Comparison of ENCODE assay signal across 9 cellular contexts in genomic region chr11:31813961-31814868, GRCh38. TPM values are rescaled to one million over a fixed set of nuclear protein-coding genes. Genes with fewer than 3 reads are reported as not detected.
DNase-seq lines count a peak whose midpoint lies in the region; ATAC-seq, FAIRE-seq and TF ChIP-seq lines count a peak whose summit lies in the region.
"Had no signal": no experiment of that assay in that cellular context is flagged by ENCODE, and none has a peak within 500 bp of the region (broad histone marks: within the 10 kb centered on the region; RNA-seq: fewer than 3 reads in every experiment).

No MANE protein-coding gene starts in this region.

- H3K36me3 ChIP-seq in endothelial cell of umbilical vein (ENCODE audit: control insufficient read depth in 2 of 2, extremely low read depth in 1 of 2, insufficient read depth in 2 of 2, low read length in 2 of 2) (no peaks in the 10 kb centered on the region), psoas muscle (ENCODE audit: insufficient read depth in 1 of 2, low read depth in 1 of 2) (no peaks in the 10 kb centered on the region)
- H3K36me3 ChIP-seq: Peyer's patch had no signal

- H3K27me3 ChIP-seq in endothelial cell of umbilical vein (ENCODE audit: control insufficient read depth in 2 of 2, insufficient read depth in 2 of 2, low read length in 2 of 2) (peaks cover 89 to 99% of the 10 kb centered on the region in 2 experiments), psoas muscle (ENCODE audit: insufficient read depth in 3 of 3, low read length in 2 of 3) (peaks cover 0 to 98% (median 85%) of the 10 kb centered on the region in 3 donors)

- no peak for TF ChIP-seq POLR2A in endothelial cell of umbilical vein (IDR thresholded peaks at IDR 0.05; ENCODE audit: low read depth, low read length)

- H3K9me3 ChIP-seq in endothelial cell of umbilical vein (replicated peaks; ENCODE audit: control insufficient read depth, insufficient read depth, low read length) (no peaks in the 10 kb centered on the region), psoas muscle (no peaks in the 10 kb centered on the region)

- H3K79me2 ChIP-seq in endothelial cell of umbilical vein (ENCODE audit: control insufficient read depth, insufficient read depth, low read length): no peaks in the 10 kb centered on the region

- WGBS in psoas muscle, 3 donors: 3 to 5% (median 5%) methylated on average over 49 to 53 of the region's 53 CpGs

- intact Hi-C loops in endothelial cell of umbilical vein (cut with micrococcal nuclease): loop anchor here (5.0 to 10.0 kb wide), 2 partner anchors 278 to 791 kb away; partner anchors contain the start of gene RCN1
- intact Hi-C loops in psoas muscle (cut with DNase I): no loop called here

- ATAC-seq in psoas muscle: peak in 1 of 4 donors; percentile 1
- ATAC-seq in HG03460 (IDR thresholded peaks at IDR 0.05; ENCODE audit: unreplicated experiment): no peak

- no TSS peak for BruUV-seq in endothelial cell of umbilical vein (replicated peaks; lab: Mats Ljungman, UMichigan)

- H3K4me1 ChIP-seq in endothelial cell of umbilical vein (ENCODE audit: control insufficient read depth, extremely low read depth, insufficient read depth, low read length): peaks cover 6% of the 10 kb centered on the region
- H3K4me1 ChIP-seq in psoas muscle: peaks cover 63% of the 10 kb centered on the region

- CTCF ChIA-PET in endothelial cell of umbilical vein (lab: Charles Lee): no interaction called here

- no peaks in the 10 kb centered on the region for H4K20me1 ChIP-seq in endothelial cell of umbilical vein (replicated peaks; ENCODE audit: control insufficient read depth, extremely low read depth, insufficient read depth, low read length)

- no peak overlapping the region for H2AFZ ChIP-seq in endothelial cell of umbilical vein (ENCODE audit: low read depth, low read length)

- H3K9me1 ChIP-seq in endothelial cell of umbilical vein (replicated peaks; ENCODE audit: control insufficient read depth, extremely low read depth, insufficient read depth, low read length): no peaks in the 10 kb centered on the region

- H3K27ac ChIP-seq in endothelial cell of umbilical vein (ENCODE audit: insufficient read depth, low read depth, low read length): no peak overlapping the region
- no peak overlapping the region for H3K27ac ChIP-seq in psoas muscle
- H3K27ac ChIP-seq: Peyer's patch had no signal

- no peak for FAIRE-seq in endothelial cell of umbilical vein (lab: Jason Lieb, UNC)
- FAIRE-seq: GM12891 had no signal

- no peak overlapping the region for H3K4me2 ChIP-seq in endothelial cell of umbilical vein (ENCODE audit: insufficient read depth, low read length)

- POLR2A ChIA-PET in endothelial cell of umbilical vein (lab: Charles Lee): no interaction called here

- DNase-seq in GM12865 (ENCODE audit: low read depth) (no peak), NCI-H1694 treated with DMSO at 0.1 percent for 48 hours (lab: John Stamatoyannopoulos, UW) (peak; percentile 61), endothelial cell of umbilical vein (ENCODE audit: low read depth, low spot score) (no peak), psoas muscle (peak in 1 of 2 donors; percentile 48), A172 (ENCODE audit: low spot score) (no peak), germinal center (ENCODE audit: low spot score) (no peak)

- TF ChIP-seq CTCF in GM12865 (IDR thresholded peaks at IDR 0.05; ENCODE audit: insufficient read depth, low read depth, low read length, missing control alignments): no peak
- TF ChIP-seq CTCF in endothelial cell of umbilical vein (IDR thresholded peaks at IDR 0.05; ENCODE audit: extremely low read depth in 1 of 2, insufficient read depth in 1 of 2, low read depth in 1 of 2, low read length in 2 of 2): no peak
- no peak for TF ChIP-seq CTCF in psoas muscle (IDR thresholded peaks at IDR 0.05)

- H3K4me3 ChIP-seq in GM12865 (ENCODE audit: low read depth, low read length) (peak overlapping the region; percentile 55), endothelial cell of umbilical vein (replicated peaks in 1 of 3; ENCODE audit: insufficient read depth in 1 of 3, low read depth in 1 of 3, low read length in 3 of 3) (no peak overlapping the region), psoas muscle (peak overlapping the region; percentile 71)

- dilution Hi-C loops in endothelial cell of umbilical vein (cut with MboI; ENCODE audit: extremely low pct_ligation_motif_present, low sequenced_read_pairs): no loop called here

- H3K9ac ChIP-seq in endothelial cell of umbilical vein (replicated peaks; ENCODE audit: extremely low read depth, insufficient read depth, low read length): no peak overlapping the region

TF ChIP-seq in endothelial cell of umbilical vein, 7 proteins besides CTCF, POLR2A, EP300 and RAD21:
- TF ChIP-seq FOS (IDR thresholded peaks at IDR 0.05; ENCODE audit: borderline replicate concordance, insufficient read depth, low read length) (no peak), EZH2 (IDR thresholded peaks at IDR 0.05; ENCODE audit: borderline replicate concordance, low read depth, low read length, severe bottlenecking) (peak; percentile 77), GATA2 (IDR thresholded peaks at IDR 0.05; ENCODE audit: insufficient read depth, insufficient read length, low read depth, low read length) (no peak), MYC (IDR thresholded peaks at IDR 0.05; ENCODE audit: low read depth, low read length) (no peak)

RNA-seq across cellular contexts. Expression of gene PAX6, which starts 3.1 kb away (rescaled TPM):
- not detected in 2 replicates for total RNA-seq in endothelial cell of umbilical vein
- polyA plus RNA-seq in endothelial cell of umbilical vein: not detected in 2 replicates
- polyA plus RNA-seq in endothelial cell of umbilical vein (2011; cell fraction: cytosol; rRNA removed): 0.04 and 0.10 TPM in 2 replicates
- not detected in 2 replicates for polyA plus RNA-seq in endothelial cell of umbilical vein (2011; cell fraction: nucleus; rRNA removed)
- not detected in 2 replicates for polyA plus RNA-seq in endothelial cell of umbilical vein (2012)
- polyA minus RNA-seq in endothelial cell of umbilical vein: 0.91 TPM in 1 of 2 replicates, not detected in the other
- 3.7 TPM for polyA minus RNA-seq in endothelial cell of umbilical vein (2011; cell fraction: cytosol; rRNA and poly(A)+ RNA removed)
- polyA minus RNA-seq in endothelial cell of umbilical vein (2011; cell fraction: nucleus; rRNA and poly(A)+ RNA removed): not detected in 2 replicates
- total RNA-seq in psoas muscle: under 1 TPM in 1 of 4 donors, not detected in 3; 0.75 TPM
- polyA plus RNA-seq in psoas muscle: not detected
- 0.14 and 2.3 TPM in 2 replicates for total RNA-seq in A172 (2014; rRNA removed; shearing (Covaris generic))

Comparison
In these comparisons a context has a peak if more than half of its experiments do, and no peak if none do; other contexts are left out.
1. H3K4me3 ChIP-seq: peak in GM12865 (single experiment) and psoas muscle (single experiment); none in endothelial cell of umbilical vein (0 of 3).